Comparison of ENCODE assay signal across 30 cellular contexts in genomic region chr3:48413086-48413485, GRCh38. TPM values are rescaled to one million over a fixed set of nuclear protein-coding genes. Genes with fewer than 3 reads are reported as not detected.
DNase-seq lines count a peak whose midpoint lies in the region; ATAC-seq and TF ChIP-seq lines count a peak whose summit lies in the region.
"Had no signal": no experiment of that assay in that cellular context is flagged by ENCODE, and none has a peak within 500 bp of the region (broad histone marks: within the 10 kb centered on the region; RNA-seq: fewer than 3 reads in every experiment).

No MANE protein-coding gene starts in this region.

- DNase-seq in left ventricle myocardium superior (peak; percentile 4), left cardiac atrium (no peak), osteoblast (ENCODE audit: insufficient read length, low spot score, missing footprints) (peak; percentile 77), D341Med (ENCODE audit: low spot score) (no peak), epidermal melanocyte (ENCODE audit: insufficient read length, low spot score) (no peak), vagina (ENCODE audit: extremely low spot score in 2 of 2) (no peak), CD1c-positive myeloid dendritic cell (ENCODE audit: extremely low spot score) (no peak)
- DNase-seq: activated CD4-positive, alpha-beta T cell treated with anti-CD3 and anti-CD28 coated beads, Interleukin-2, amount 10 ng/mL, durations not matched to agents 7 days and 5 days; activated CD8-positive, alpha-beta memory T cell treated with anti-CD3 and anti-CD28 coated beads, Interleukin-2, amount 10 ng/mL, durations not matched to agents 7 days and 5 days; activated naive CD4-positive, alpha-beta T cell treated with anti-CD3 and anti-CD28 coated beads for 36 hours; activated T-cell treated with anti-CD3 and anti-CD28 coated beads, Interleukin-2, amount 50 U/mL, for 72 hours; amniotic stem cell; DMS79; Karpas-422; NCI-H1694 treated with DMSO at 0.1 percent for 48 hours; NCI-H2171 treated with DMSO at 0.1 percent for 48 hours; NCI-H526; retina; stimulated activated CD4-positive, alpha-beta T cell treated with anti-CD3 and anti-CD28 coated beads, Interleukin-4, amount 100 ng/mL, for 4 hours; stimulated activated naive CD4-positive, alpha-beta T cell treated with Interleukin-2 at 50 U/mL for 16 hours had no signal

- H3K9me3 ChIP-seq in osteoblast (ENCODE audit: low read depth, low read length) (no peaks in the 10 kb centered on the region), vagina (no peaks in the 10 kb centered on the region)
- H3K9me3 ChIP-seq: heart left ventricle, tibial nerve had no signal

- H3K36me3 ChIP-seq in osteoblast (ENCODE audit: insufficient read depth, low read length), result no peaks in the 10 kb centered on the region
- peaks cover 0 to 89% of the 10 kb centered on the region in 2 donors for H3K36me3 ChIP-seq in vagina

- no peak for TF ChIP-seq POLR2A in vagina (IDR thresholded peaks at IDR 0.05)

- no peak for TF ChIP-seq CTCF in osteoblast (IDR thresholded peaks at IDR 0.05; ENCODE audit: extremely low read depth, low read depth, low read length)
- no peak for TF ChIP-seq CTCF in vagina (IDR thresholded peaks at IDR 0.05)

- H2AFZ ChIP-seq in osteoblast (ENCODE audit: low read length), result no peak overlapping the region

- H3K27me3 ChIP-seq in osteoblast (ENCODE audit: insufficient read depth, low read length), result no peaks in the 10 kb centered on the region
- no peaks in the 10 kb centered on the region for H3K27me3 ChIP-seq in vagina
- H3K27me3 ChIP-seq: cardiac muscle cell, heart left ventricle, tibial nerve had no signal

- ATAC-seq in left ventricle myocardium superior (no peak), left cardiac atrium (no peak), esophagus mucosa (peak; percentile 81)
- ATAC-seq: activated CD8-positive, alpha-beta memory T cell treated with anti-CD3 and anti-CD28 coated beads, Interleukin-2, amount 10 ng/mL, durations not matched to agents 7 days and 5 days; activated T-cell treated with anti-CD3 and anti-CD28 coated beads, Interleukin-2, amount 50 U/mL, for 72 hours; heart left ventricle; left colon; naive thymus-derived CD8-positive, alpha-beta T cell had no signal

- H3K4me1 ChIP-seq in osteoblast (ENCODE audit: insufficient read depth, low read length), result no peaks in the 10 kb centered on the region
- peaks cover 19% of the 10 kb centered on the region for H3K4me1 ChIP-seq in vagina
- H3K4me1 ChIP-seq: heart left ventricle had no signal

- intact Hi-C loops in left ventricle myocardium superior (cut with micrococcal nuclease), result no loop called here
- intact Hi-C loops in left cardiac atrium (cut with DNase I), result no loop called here
- intact Hi-C loops in vagina (cut with DNase I), result no loop called here

- no peak overlapping the region for H3K4me2 ChIP-seq in osteoblast (ENCODE audit: insufficient read depth, low read length)

- no peaks in the 10 kb centered on the region for H4K20me1 ChIP-seq in osteoblast (ENCODE audit: insufficient read depth, low read length)

- no peaks in the 10 kb centered on the region for H3K79me2 ChIP-seq in osteoblast (ENCODE audit: insufficient read depth, low read length)

- no peak overlapping the region for H3K4me3 ChIP-seq in osteoblast (ENCODE audit: insufficient read depth, low read length)
- no peak overlapping the region for H3K4me3 ChIP-seq in vagina
- H3K4me3 ChIP-seq: cardiac muscle cell, heart left ventricle, SK-N-MC, tibial nerve had no signal

- no peak overlapping the region for H3K27ac ChIP-seq in osteoblast (ENCODE audit: low read depth, low read length)
- no peak overlapping the region for H3K27ac ChIP-seq in vagina
- H3K27ac ChIP-seq: cardiac muscle cell, SK-N-MC, VCaP had no signal

RNA-seq across cellular contexts. Expression of gene PLXNB1, which starts 16.8 kb away (rescaled TPM):
- total RNA-seq in left ventricle myocardium superior (50.8 TPM), left cardiac atrium (10 to 100 TPM; 43.3 to 55.0 TPM), esophagus mucosa (62.0 TPM), osteoblast (23.3 and 33.7 TPM in 2 replicates), vagina (257 TPM)

RNA-seq across cellular contexts. Expression of gene CCDC51, which starts 26.8 kb away (rescaled TPM):
- total RNA-seq in left ventricle myocardium superior (13.3 TPM), left cardiac atrium (10 to 100 TPM in 1 of 2 donors, 1 to 10 TPM in 1; 7.0 to 10.9 TPM), esophagus mucosa (15.3 TPM), osteoblast (13.3 and 17.4 TPM in 2 replicates), vagina (11.5 TPM)

RNA-seq across cellular contexts. Expression of gene TMA7, which starts 27.0 kb away (rescaled TPM):
- total RNA-seq in left ventricle myocardium superior (262 TPM), left cardiac atrium (100 to 1,000 TPM; 190 to 238 TPM), esophagus mucosa (244 TPM), osteoblast (128 and 135 TPM in 2 replicates), vagina (251 TPM)

RNA-seq across cellular contexts. Expression of gene ATRIP, which starts 33.5 kb away (rescaled TPM):
- total RNA-seq in left ventricle myocardium superior (4.9 TPM), left cardiac atrium (1 to 10 TPM; 3.9 to 5.7 TPM), esophagus mucosa (6.3 TPM), osteoblast (5.0 and 5.1 TPM in 2 replicates), vagina (13.8 TPM)

RNA-seq across cellular contexts. Expression of gene FBXW12, which starts 41.1 kb away (rescaled TPM):
- not detected for total RNA-seq in left ventricle myocardium superior
- total RNA-seq in left cardiac atrium, result not detected
- total RNA-seq in esophagus mucosa, result not detected
- total RNA-seq in osteoblast, result not detected in 2 replicates
- not detected for total RNA-seq in vagina
- total RNA-seq: activated CD4-positive, alpha-beta T cell treated with anti-CD3 and anti-CD28 coated beads, Interleukin-2, amount 10 ng/mL, durations not matched to agents 7 days and 5 days; activated CD8-positive, alpha-beta memory T cell treated with anti-CD3 and anti-CD28 coated beads, Interleukin-2, amount 10 ng/mL, durations not matched to agents 7 days and 5 days; activated naive CD4-positive, alpha-beta T cell treated with anti-CD3 and anti-CD28 coated beads for 36 hours; activated T-cell treated with anti-CD3 and anti-CD28 coated beads, Interleukin-2, amount 50 U/mL, for 72 hours; heart left ventricle; left colon; naive thymus-derived CD8-positive, alpha-beta T cell; osteocyte; T-helper 2 cell treated with Interferon-gamma antibody and Interleukin-4, amounts not matched to agents 100 ng/mL and 5 ng/mL, for 36 hours; tibial nerve had no signal

Comparison
In these comparisons a context has a peak if more than half of its experiments do, and no peak if none do; other contexts are left out.
1. DNase-seq: peak in left ventricle myocardium superior (single experiment) and osteoblast (single experiment); none in left cardiac atrium (single experiment), D341Med (single experiment), epidermal melanocyte (single experiment), vagina (0 of 2) and CD1c-positive myeloid dendritic cell (single experiment).